1 cellular context compared by ENCODE assay signal in the genomic region with DNA sequence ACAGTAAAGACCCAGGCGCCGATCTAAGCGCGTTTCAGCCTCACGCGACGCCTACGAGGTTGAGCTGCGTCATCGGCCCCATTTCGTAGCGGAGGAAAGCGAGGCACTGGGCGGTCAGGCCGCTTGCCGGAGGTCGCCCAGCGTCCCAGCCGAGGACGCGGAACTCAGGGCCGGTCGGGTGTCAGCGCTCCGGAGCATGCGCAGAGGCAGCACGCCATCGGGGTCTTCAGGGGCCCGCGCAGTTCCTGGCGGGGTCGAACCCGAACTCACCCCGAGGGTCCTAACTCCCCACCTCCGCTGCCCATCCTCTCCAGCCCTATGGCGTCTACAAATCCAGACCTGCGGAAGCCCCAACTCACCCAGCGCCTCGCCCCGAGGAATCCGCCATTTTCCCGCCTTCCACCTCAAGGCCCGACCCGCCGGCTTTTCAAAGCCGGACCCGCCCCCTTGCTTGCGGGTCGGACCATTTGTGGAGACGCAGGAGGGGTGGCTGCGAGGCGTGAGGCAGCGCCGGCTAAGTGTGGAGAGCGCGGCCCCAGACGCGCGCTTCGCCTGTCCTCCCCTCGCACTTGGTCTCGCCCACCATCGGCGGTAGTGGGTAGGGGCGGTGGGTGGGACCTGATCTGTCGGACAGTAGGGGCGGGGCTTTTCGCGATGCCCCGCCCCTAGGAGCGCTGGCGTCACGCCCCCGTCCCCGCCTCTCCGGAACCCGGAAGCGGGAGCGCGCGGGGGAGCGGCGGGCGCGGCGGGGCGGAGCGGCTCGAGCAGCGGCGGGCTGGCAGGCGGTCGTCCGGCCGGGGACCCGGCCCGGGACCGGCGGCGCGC.
A peak's percentile ranks its signal among the peaks of the same experiment; 100 is the strongest.
TF ChIP-seq lines count a peak whose summit lies in the region.

A gene with protein sequence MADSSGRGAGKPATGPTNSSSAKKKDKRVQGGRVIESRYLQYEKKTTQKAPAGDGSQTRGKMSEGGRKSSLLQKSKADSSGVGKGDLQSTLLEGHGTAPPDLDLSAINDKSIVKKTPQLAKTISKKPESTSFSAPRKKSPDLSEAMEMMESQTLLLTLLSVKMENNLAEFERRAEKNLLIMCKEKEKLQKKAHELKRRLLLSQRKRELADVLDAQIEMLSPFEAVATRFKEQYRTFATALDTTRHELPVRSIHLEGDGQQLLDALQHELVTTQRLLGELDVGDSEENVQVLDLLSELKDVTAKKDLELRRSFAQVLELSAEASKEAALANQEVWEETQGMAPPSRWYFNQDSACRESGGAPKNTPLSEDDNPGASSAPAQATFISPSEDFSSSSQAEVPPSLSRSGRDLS (minus strand): TSS at position 418 of the 825 bp plus-strand sequence. CDS start 30 bp downstream, at position 388.
A gene with protein sequence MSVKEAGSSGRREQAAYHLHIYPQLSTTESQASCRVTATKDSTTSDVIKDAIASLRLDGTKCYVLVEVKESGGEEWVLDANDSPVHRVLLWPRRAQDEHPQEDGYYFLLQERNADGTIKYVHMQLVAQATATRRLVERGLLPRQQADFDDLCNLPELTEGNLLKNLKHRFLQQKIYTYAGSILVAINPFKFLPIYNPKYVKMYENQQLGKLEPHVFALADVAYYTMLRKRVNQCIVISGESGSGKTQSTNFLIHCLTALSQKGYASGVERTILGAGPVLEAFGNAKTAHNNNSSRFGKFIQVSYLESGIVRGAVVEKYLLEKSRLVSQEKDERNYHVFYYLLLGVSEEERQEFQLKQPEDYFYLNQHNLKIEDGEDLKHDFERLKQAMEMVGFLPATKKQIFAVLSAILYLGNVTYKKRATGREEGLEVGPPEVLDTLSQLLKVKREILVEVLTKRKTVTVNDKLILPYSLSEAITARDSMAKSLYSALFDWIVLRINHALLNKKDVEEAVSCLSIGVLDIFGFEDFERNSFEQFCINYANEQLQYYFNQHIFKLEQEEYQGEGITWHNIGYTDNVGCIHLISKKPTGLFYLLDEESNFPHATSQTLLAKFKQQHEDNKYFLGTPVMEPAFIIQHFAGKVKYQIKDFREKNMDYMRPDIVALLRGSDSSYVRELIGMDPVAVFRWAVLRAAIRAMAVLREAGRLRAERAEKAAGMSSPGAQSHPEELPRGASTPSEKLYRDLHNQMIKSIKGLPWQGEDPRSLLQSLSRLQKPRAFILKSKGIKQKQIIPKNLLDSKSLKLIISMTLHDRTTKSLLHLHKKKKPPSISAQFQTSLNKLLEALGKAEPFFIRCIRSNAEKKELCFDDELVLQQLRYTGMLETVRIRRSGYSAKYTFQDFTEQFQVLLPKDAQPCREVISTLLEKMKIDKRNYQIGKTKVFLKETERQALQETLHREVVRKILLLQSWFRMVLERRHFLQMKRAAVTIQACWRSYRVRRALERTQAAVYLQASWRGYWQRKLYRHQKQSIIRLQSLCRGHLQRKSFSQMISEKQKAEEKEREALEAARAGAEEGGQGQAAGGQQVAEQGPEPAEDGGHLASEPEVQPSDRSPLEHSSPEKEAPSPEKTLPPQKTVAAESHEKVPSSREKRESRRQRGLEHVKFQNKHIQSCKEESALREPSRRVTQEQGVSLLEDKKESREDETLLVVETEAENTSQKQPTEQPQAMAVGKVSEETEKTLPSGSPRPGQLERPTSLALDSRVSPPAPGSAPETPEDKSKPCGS (N-terminal part only) (plus strand): TSS at position 743 of the 825 bp plus-strand sequence. CDS start 25,941 bp downstream, outside the sequence.

TF ChIP-seq in HepG2, 621 proteins besides CTCF, POLR2A, EP300 and RAD21 (continued from another document and continues in another):
- TF ChIP-seq E2F5 (CRISPR knock-in tag; conservative IDR thresholded peaks at IDR 0.05) = peak; percentile 97
- no peak for TF ChIP-seq SOX13 (IDR thresholded peaks at IDR 0.05)
- TF ChIP-seq SOX13 (CRISPR knock-in tag; conservative IDR thresholded peaks at IDR 0.05 in 1 of 2, IDR thresholded peaks at IDR 0.05 in 1 of 2) = peak in 1 of 2 experiments; percentile 30; a peak in 1 of 4 replicates
- TF ChIP-seq HNRNPH1 (optimal IDR thresholded peaks at IDR 0.05; ENCODE audit: low read depth, low read length) = no peak
- no peak for TF ChIP-seq ZNF441 (CRISPR knock-in tag; IDR thresholded peaks at IDR 0.05; ENCODE audit: borderline replicate concordance)
- no peak for TF ChIP-seq PRDM4 (CRISPR knock-in tag; IDR thresholded peaks at IDR 0.05; ENCODE audit: borderline replicate concordance)
- no peak for TF ChIP-seq NR3C1 (CRISPR knock-in tag; IDR thresholded peaks at IDR 0.05)
- TF ChIP-seq ZNF773 (CRISPR knock-in tag; IDR thresholded peaks at IDR 0.05; ENCODE audit: borderline replicate concordance) = no peak
- peak; percentile 23; the same call in 1 of the 2 replicates for TF ChIP-seq MTERF4 (CRISPR knock-in tag; IDR thresholded peaks at IDR 0.05)
- TF ChIP-seq ZNF280B (CRISPR knock-in tag; IDR thresholded peaks at IDR 0.05; ENCODE audit: borderline replicate concordance) = peak; percentile 80; the same call in 1 of the 2 replicates
- no peak for TF ChIP-seq IKZF4 (CRISPR knock-in tag; IDR thresholded peaks at IDR 0.05; ENCODE audit: borderline replicate concordance, low read depth, not compliant biosample characterization)
- peak; percentile 55 for TF ChIP-seq HNRNPK (IDR thresholded peaks at IDR 0.05; ENCODE audit: low read depth, low read length, poor library complexity, severe bottlenecking)
- TF ChIP-seq ZNF800 (CRISPR knock-in tag; IDR thresholded peaks at IDR 0.05) = peak; percentile 67; the same call in 1 of the 2 replicates
- TF ChIP-seq, protein P1, sequence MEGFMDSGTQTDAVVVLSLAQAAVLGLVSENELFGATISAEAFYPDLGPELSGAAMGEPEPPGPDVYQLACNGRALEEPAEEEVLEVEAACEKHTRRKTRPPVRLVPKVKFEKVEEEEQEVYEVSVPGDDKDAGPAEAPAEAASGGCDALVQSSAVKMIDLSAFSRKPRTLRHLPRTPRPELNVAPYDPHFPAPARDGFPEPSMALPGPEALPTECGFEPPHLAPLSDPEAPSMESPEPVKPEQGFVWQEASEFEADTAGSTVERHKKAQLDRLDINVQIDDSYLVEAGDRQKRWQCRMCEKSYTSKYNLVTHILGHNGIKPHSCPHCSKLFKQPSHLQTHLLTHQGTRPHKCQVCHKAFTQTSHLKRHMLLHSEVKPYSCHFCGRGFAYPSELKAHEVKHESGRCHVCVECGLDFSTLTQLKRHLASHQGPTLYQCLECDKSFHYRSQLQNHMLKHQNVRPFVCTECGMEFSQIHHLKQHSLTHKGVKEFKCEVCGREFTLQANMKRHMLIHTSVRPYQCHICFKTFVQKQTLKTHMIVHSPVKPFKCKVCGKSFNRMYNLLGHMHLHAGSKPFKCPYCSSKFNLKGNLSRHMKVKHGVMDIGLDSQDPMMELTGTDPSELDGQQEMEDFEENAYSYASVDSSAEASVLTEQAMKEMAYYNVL (CRISPR knock-in tag; IDR thresholded peaks at IDR 0.05; ENCODE audit: borderline replicate concordance) = no peak
- no peak for TF ChIP-seq ZBTB8A (CRISPR knock-in tag; IDR thresholded peaks at IDR 0.05; ENCODE audit: borderline replicate concordance, low read depth)
- no peak for TF ChIP-seq CAMTA2 (CRISPR knock-in tag; IDR thresholded peaks at IDR 0.05; ENCODE audit: borderline replicate concordance)
- TF ChIP-seq HMGXB3 (CRISPR knock-in tag; IDR thresholded peaks at IDR 0.05; ENCODE audit: borderline replicate concordance) = no peak
- TF ChIP-seq ZBTB34 (CRISPR knock-in tag; IDR thresholded peaks at IDR 0.05) = no peak
- peak; percentile 58; the same call in 1 of the 2 replicates for TF ChIP-seq KDM5B (CRISPR knock-in tag; IDR thresholded peaks at IDR 0.05; ENCODE audit: borderline replicate concordance)
- no peak for TF ChIP-seq AHR (CRISPR knock-in tag; IDR thresholded peaks at IDR 0.05)
- TF ChIP-seq ETV5 (CRISPR knock-in tag; IDR thresholded peaks at IDR 0.05; ENCODE audit: borderline replicate concordance) = peak; percentile 32; the same call in 1 of the 2 replicates
- peak; percentile 55 for TF ChIP-seq GABPA (IDR thresholded peaks at IDR 0.05; ENCODE audit: low read depth, low read length)
- TF ChIP-seq GABPA (CRISPR knock-in tag; IDR thresholded peaks at IDR 0.05; ENCODE audit: low read depth) = peak; percentile 63; the same call in 1 of the 2 replicates
- TF ChIP-seq TARDBP (CRISPR knock-in tag; IDR thresholded peaks at IDR 0.05) = peak; percentile 77
